22 cellular contexts compared by ENCODE assay signal in the genomic region with DNA sequence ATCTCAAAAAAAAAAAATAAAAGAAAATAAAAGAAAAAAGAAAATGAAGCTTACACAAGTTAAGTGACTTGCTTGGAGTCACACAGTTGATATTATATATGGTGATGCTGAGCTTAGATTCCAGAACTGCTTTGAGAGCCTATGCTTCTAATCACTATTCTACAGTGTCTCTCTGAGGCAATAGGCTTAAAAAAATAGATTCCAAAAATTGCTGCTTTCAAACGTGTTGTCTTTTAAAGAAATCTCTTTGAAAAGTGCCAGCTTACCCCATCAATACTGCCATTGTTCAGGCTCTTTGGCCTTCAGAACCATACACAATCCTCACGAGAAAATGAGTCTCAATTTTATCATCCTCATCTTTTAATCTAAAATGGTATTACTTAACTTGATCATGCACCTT.
A peak's percentile ranks its signal among the peaks of the same experiment; 100 is the strongest.
DNase-seq lines count a peak whose midpoint lies in the region; ATAC-seq, FAIRE-seq and TF ChIP-seq lines count a peak whose summit lies in the region.
"Had no signal": no experiment of that assay in that cellular context is flagged by ENCODE, and none has a peak within 500 bp of the region (broad histone marks: within the 10 kb centered on the region; RNA-seq: fewer than 3 reads in every experiment).

No MANE protein-coding gene starts in this region.

- H3K27ac ChIP-seq in A549 (peak overlapping the region in 1 of 2 experiments; percentile 57; a peak in 3 of 6 replicates), HepG2 (ENCODE audit: extremely low read length, insufficient read depth, low read length) (no peak overlapping the region)
- H3K27ac ChIP-seq: spleen, WERI-Rb-1 had no signal

- intact Hi-C loops in HepG2 (cut with micrococcal nuclease; ENCODE audit: unreplicated experiment): no loop called here

- peaks cover 0 to 7% of the 10 kb centered on the region in 2 experiments; a peak in 1 of 5 replicates for H3K27me3 ChIP-seq in HepG2 (ENCODE audit: control insufficient read depth in 1 of 2, insufficient read depth in 2 of 2, low read length in 2 of 2)

- TF ChIP-seq POLR2A in A549 (IDR thresholded peaks at IDR 0.05; ENCODE audit: low read length) (no peak), HepG2 (IDR thresholded peaks at IDR 0.05; ENCODE audit: insufficient read depth in 1 of 2, low read depth in 2 of 2, low read length in 2 of 2) (no peak)

- no TSS peak for BruUV-seq in HepG2 (replicated peaks; lab: Mats Ljungman, UMichigan)

- no peaks in the 10 kb centered on the region for H3K36me3 Mint-ChIP-seq in HFFc6 (ENCODE audit: low read depth)
- H3K36me3 Mint-ChIP-seq in chondrocyte (ENCODE audit: low read depth): no peaks in the 10 kb centered on the region
- no peaks in the 10 kb centered on the region for H3K36me3 Mint-ChIP-seq in nephron (ENCODE audit: low read depth)
- H3K36me3 Mint-ChIP-seq: activated naive CD8-positive, alpha-beta T cell treated with anti-CD3 and anti-CD28 coated beads for 36 hours; brain had no signal

- TF ChIP-seq EP300 in A549 (IDR thresholded peaks at IDR 0.05) (no peak), HepG2 (IDR thresholded peaks at IDR 0.05; ENCODE audit: low read depth in 2 of 2, low read length in 2 of 2) (no peak), HepG2 (CRISPR knock-in tag; IDR thresholded peaks at IDR 0.05; ENCODE audit: borderline replicate concordance) (no peak)

- no peak overlapping the region for H3K4me3 ChIP-seq in A549
- H3K4me3 ChIP-seq in HepG2 (replicated peaks in 1 of 3; ENCODE audit: insufficient read depth in 1 of 3, low read depth in 2 of 3, low read length in 3 of 3): no peak overlapping the region
- H3K4me3 ChIP-seq: GM23338, spleen had no signal

- TF ChIP-seq RAD21 in A549 (conservative IDR thresholded peaks at IDR 0.05 in 1 of 2, IDR thresholded peaks at IDR 0.05 in 1 of 2) (no peak), HepG2 (CRISPR knock-in tag; IDR thresholded peaks at IDR 0.05) (no peak)

- H2AFZ ChIP-seq in HepG2 (ENCODE audit: low read length): no peak overlapping the region

- POLR2A ChIA-PET in A549 (lab: Yijun Ruan, JAX) (no interaction called here), HepG2 (lab: Yijun Ruan, JAX) (no interaction called here)

- H3K9me3 ChIP-seq in A549: no peaks in the 10 kb centered on the region
- no peaks in the 10 kb centered on the region for H3K9me3 ChIP-seq in HepG2 (ENCODE audit: low read length)
- H3K9me3 ChIP-seq: spleen had no signal

- H3K4me1 ChIP-seq in A549 (peaks cover 19% of the 10 kb centered on the region), HepG2 (ENCODE audit: insufficient read depth, low read length) (no peaks in the 10 kb centered on the region)

- H3K4me3 Mint-ChIP-seq in HFFc6: peak overlapping the region; percentile 86
- no peak overlapping the region for H3K4me3 Mint-ChIP-seq in chondrocyte (ENCODE audit: unreplicated experiment)
- H3K4me3 Mint-ChIP-seq in nephron: no peak overlapping the region
- H3K4me3 Mint-ChIP-seq: activated CD4-positive, alpha-beta T cell treated with anti-CD3 and anti-CD28 coated beads, Interleukin-2, amount 10 ng/mL, durations not matched to agents 7 days and 5 days; activated naive CD8-positive, alpha-beta T cell treated with anti-CD3 and anti-CD28 coated beads for 36 hours; brain; GM23338 had no signal

- in situ Hi-C loops in HepG2 (cut with HindIII; ENCODE audit: extremely low pct_ligation_motif_present, low pct_unique_long_range_greater_than_20kb): no loop called here

- H3K36me3 ChIP-seq in HepG2 (replicated peaks in 1 of 2; ENCODE audit: control insufficient read depth in 1 of 2, insufficient read depth in 2 of 2, low read length in 2 of 2): no peaks in the 10 kb centered on the region; a peak in 1 of 5 replicates
- H3K36me3 ChIP-seq: spleen, WERI-Rb-1 had no signal

- no peak for FAIRE-seq in A549 (lab: Jason Lieb, UNC)
- FAIRE-seq in HepG2 (lab: Jason Lieb, UNC): no peak
- FAIRE-seq: endometrium had no signal

- H3K4me1 Mint-ChIP-seq in HFFc6 (ENCODE audit: low read depth) (peaks cover 58% of the 10 kb centered on the region), chondrocyte (ENCODE audit: low read depth) (peaks cover 48% of the 10 kb centered on the region), nephron (peaks cover 52% of the 10 kb centered on the region)

- CTCF ChIA-PET in A549 (lab: Yijun Ruan, JAX) (interaction anchor here (0.7 to 1.6 kb wide), 3 partner anchors 21 to 156 kb away, joined by 3 read pairs; no protein-coding TSS in a partner anchor), HepG2 (lab: Yijun Ruan, JAX; ENCODE audit: low intra/inter-chr PET ratio, low total read pairs) (no interaction called here)

- H3K79me2 ChIP-seq in HepG2 (ENCODE audit: insufficient read depth, low read length): no peaks in the 10 kb centered on the region

- H3K9ac ChIP-seq in HepG2 (ENCODE audit: insufficient read depth, low read depth, low read length): no peak overlapping the region

- TF ChIP-seq CTCF in A549 (IDR thresholded peaks at IDR 0.05) (no peak), HFFc6 (IDR thresholded peaks at IDR 0.05) (no peak), chondrocyte (IDR thresholded peaks at IDR 0.05) (no peak), nephron (IDR thresholded peaks at IDR 0.05; ENCODE audit: unreplicated experiment in 3 of 3) (no peak), HepG2 (CRISPR knock-in tag; IDR thresholded peaks at IDR 0.05) (no peak)

- H3K27me3 Mint-ChIP-seq in HFFc6 (ENCODE audit: insufficient read depth) (no peaks in the 10 kb centered on the region), chondrocyte (ENCODE audit: low read depth) (no peaks in the 10 kb centered on the region), nephron (ENCODE audit: low read depth) (peaks cover 14% of the 10 kb centered on the region)

- no peak for DNase-seq in A549 (ENCODE audit: low read depth in 1 of 2, low spot score in 1 of 2)
- peak; percentile 43 for DNase-seq in HFFc6
- no peak for DNase-seq in chondrocyte (ENCODE audit: low spot score)
- DNase-seq in activated T-cell treated with anti-CD3 and anti-CD28 coated beads, Interleukin-2, amount 50 U/mL, for 1 hour: no peak
- DNase-seq in NCI-H524 treated with DMSO at 0.1 percent for 48 hours (lab: John Stamatoyannopoulos, UW): no peak
- no peak for DNase-seq in HepG2 (ENCODE audit: low spot score)
- DNase-seq: 8988T; activated CD4-positive, alpha-beta T cell treated with anti-CD3 and anti-CD28 coated beads, Interleukin-2, amount 10 ng/mL, durations not matched to agents 7 days and 5 days; activated naive CD8-positive, alpha-beta T cell treated with anti-CD3 and anti-CD28 coated beads for 36 hours; Calu3; cortex of kidney; NCI-H446 treated with DMSO at 0.1 percent for 48 hours; spleen; stimulated activated CD4-positive, alpha-beta T cell treated with anti-CD3 and anti-CD28 coated beads, Interleukin-4, amount 100 ng/mL, for 1 hour; stimulated activated naive CD4-positive, alpha-beta T cell treated with Interleukin-2 at 50 U/mL for 16 hours; WERI-Rb-1 had no signal

- no peaks in the 10 kb centered on the region for H4K20me1 ChIP-seq in HepG2 (ENCODE audit: insufficient read depth, low read length)

- H3K9me3 Mint-ChIP-seq in HFFc6 (no peaks in the 10 kb centered on the region), chondrocyte (ENCODE audit: low read depth) (no peaks in the 10 kb centered on the region), nephron (no peaks in the 10 kb centered on the region)
- H3K9me3 Mint-ChIP-seq: activated CD4-positive, alpha-beta T cell treated with anti-CD3 and anti-CD28 coated beads, Interleukin-2, amount 10 ng/mL, durations not matched to agents 7 days and 5 days; activated naive CD8-positive, alpha-beta T cell treated with anti-CD3 and anti-CD28 coated beads for 36 hours; activated T-helper 2 cell treated with anti-CD3 and anti-CD28 coated beads, Interferon-gamma antibody, Interleukin-2, Interleukin-4, amounts not matched to agents 10 μg/mL and 5 μg/mL and 100 μg/mL, durations not matched to agents 14 hours and 24 hours and 36 hours; GM23338 had no signal

- ATAC-seq in A549 (no peak), GM19397 (IDR thresholded peaks at IDR 0.05; ENCODE audit: unreplicated experiment) (no peak), HepG2 (no peak)
- ATAC-seq: GM23338 had no signal

- H3K27ac Mint-ChIP-seq in HFFc6 (peak overlapping the region; percentile 88), chondrocyte (ENCODE audit: unreplicated experiment) (peak overlapping the region; percentile 91), nephron (peak overlapping the region; percentile 89 to 95 (median 95))
- H3K27ac Mint-ChIP-seq: activated CD4-positive, alpha-beta T cell treated with anti-CD3 and anti-CD28 coated beads, Interleukin-2, amount 10 ng/mL, durations not matched to agents 7 days and 5 days; activated naive CD8-positive, alpha-beta T cell treated with anti-CD3 and anti-CD28 coated beads for 36 hours; activated T-helper 2 cell treated with anti-CD3 and anti-CD28 coated beads, Interferon-gamma antibody, Interleukin-2, Interleukin-4, amounts not matched to agents 10 μg/mL and 5 μg/mL and 100 μg/mL, durations not matched to agents 14 hours and 24 hours and 36 hours; GM23338 had no signal

- WGBS in A549 (ENCODE audit: missing lambda C conversion rate): 34% methylated on average over 2 of the region's 2 CpGs
- 0% methylated on average over 2 of the region's 2 CpGs for WGBS in HepG2 (ENCODE audit: low lambda C conversion rate)

- peak overlapping the region; percentile 73 for H3K4me2 ChIP-seq in A549
- no peak overlapping the region for H3K4me2 ChIP-seq in HepG2 (ENCODE audit: low read depth, low read length)
- H3K4me2 ChIP-seq: GM23338 had no signal

TF ChIP-seq in A549, 52 proteins besides CTCF, POLR2A, EP300 and RAD21:
- TF ChIP-seq ZC3H11A (IDR thresholded peaks at IDR 0.05): no peak
- TF ChIP-seq CHD4 (IDR thresholded peaks at IDR 0.05; ENCODE audit: borderline replicate concordance): no peak
- TF ChIP-seq HDAC2 (IDR thresholded peaks at IDR 0.05): no peak

TF ChIP-seq in HepG2, 621 proteins besides CTCF, POLR2A, EP300 and RAD21 (continues in another document):
- no peak for TF ChIP-seq ZNF737 (CRISPR knock-in tag; IDR thresholded peaks at IDR 0.05; ENCODE audit: borderline replicate concordance)
- TF ChIP-seq BRD4 (CRISPR knock-in tag; IDR thresholded peaks at IDR 0.05): no peak
- no peak for TF ChIP-seq POLR2AphosphoS2 (IDR thresholded peaks at IDR 0.05; ENCODE audit: low read depth, low read length)
- TF ChIP-seq TEAD3 (CRISPR knock-in tag; optimal IDR thresholded peaks at IDR 0.05; ENCODE audit: borderline replicate concordance): no peak
